23 cellular contexts compared by ENCODE assay signal in the genomic region with DNA sequence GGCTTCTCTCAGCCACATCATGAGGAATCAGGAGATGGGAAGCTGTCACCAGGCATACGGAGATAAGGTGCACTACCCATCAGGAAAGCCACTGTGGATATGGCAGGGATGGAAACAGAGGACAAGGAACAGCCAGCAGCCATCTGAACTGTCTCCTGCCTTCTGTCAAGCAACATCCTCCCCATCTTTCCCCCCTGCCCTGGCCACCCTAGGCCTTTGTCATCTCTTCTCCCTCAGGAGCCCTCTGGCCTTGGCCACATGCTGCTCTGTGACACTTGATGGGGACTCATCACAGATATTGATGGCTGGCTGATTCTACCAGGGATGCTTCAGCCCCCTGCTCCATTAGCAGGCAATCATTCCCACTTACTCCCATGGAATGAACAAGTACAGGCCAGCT. TPM values are rescaled to one million over a fixed set of nuclear protein-coding genes. Genes with fewer than 3 reads are reported as not detected.
"Had no signal": no experiment of that assay in that cellular context is flagged by ENCODE, and none has a peak within 500 bp of the region (broad histone marks: within the 10 kb centered on the region; RNA-seq: fewer than 3 reads in every experiment).

No MANE protein-coding gene starts in this region.

- H3K36me3 ChIP-seq: SJSA1 had no signal

- H3K9me3 ChIP-seq: SJSA1, SK-N-SH had no signal

- FAIRE-seq: RCC 7860 had no signal

- DNase-seq: KBM-7, MV-4-11, NCI-H1048, NCI-H1105, NCI-H1417, NCI-H1436 treated with DMSO at 0.1 percent for 48 hours, NCI-H1694, NCI-H187 treated with DMSO at 0.1 percent for 48 hours, NCI-H2029 treated with DMSO at 0.1 percent for 48 hours, NCI-H2227 treated with DMSO at 0.1 percent for 48 hours, NCI-H524, NCI-H69, NCI-H774, Right ventricle myocardium superior, RPMI8226, SIG-M5, SK-N-SH had no signal

- H3K4me3 ChIP-seq: SJSA1 had no signal

- H3K4me1 ChIP-seq: SJSA1 had no signal

- H3K27ac ChIP-seq: SJSA1 had no signal

RNA-seq across cellular contexts. Expression of gene MEIKIN, which starts 21.1 kb away (rescaled TPM):
- total RNA-seq: HT-29, LHCN-M2, MCF 10A, NCI-H460, Right ventricle myocardium superior, SJSA1 had no signal
- polyA plus RNA-seq: SK-N-SH had no signal

RNA-seq across cellular contexts. Expression of gene ACSL6, which starts 44.9 kb away (rescaled TPM):
- total RNA-seq: HT-29, LHCN-M2, MCF 10A had no signal
